ENCODE assay signal across 18 cellular contexts in genomic region chr15:34679326-34679725, GRCh38.
DNase-seq lines count a peak whose midpoint lies in the region; TF ChIP-seq lines count a peak whose summit lies in the region.
"Had no signal": no experiment of that assay in that cellular context is flagged by ENCODE, and none has a peak within 500 bp of the region (broad histone marks: within the 10 kb centered on the region; RNA-seq: fewer than 3 reads in every experiment).

No MANE protein-coding gene starts in this region.

- H3K36me3 ChIP-seq in A673 (ENCODE audit: insufficient read depth, low read length, poor library complexity, severe bottlenecking): no peaks in the 10 kb centered on the region

- TF ChIP-seq CTCF in RWPE1 (conservative IDR thresholded peaks at IDR 0.05; ENCODE audit: low read depth) (no peak), A673 (conservative IDR thresholded peaks at IDR 0.05; ENCODE audit: low read depth, low read length) (no peak)

- H3K9me3 ChIP-seq in A673 (ENCODE audit: low read depth, low read length, poor library complexity, severe bottlenecking): no peaks in the 10 kb centered on the region

- intact Hi-C loops in A673 (cut with micrococcal nuclease; ENCODE audit: unreplicated experiment): no loop called here

- peaks cover 33% of the 10 kb centered on the region for H3K27me3 ChIP-seq in A673 (replicated peaks; ENCODE audit: insufficient read depth, low read depth, low read length, poor library complexity)

- POLR2A ChIA-PET in RWPE1 (lab: Yijun Ruan, JAX; ENCODE audit: low non-redundant PET) (no interaction called here), A673 (lab: Charles Lee; ENCODE audit: low non-redundant PET) (no interaction called here)

- no TSS peak for BruUV-seq in A673 (replicated peaks; lab: Mats Ljungman, UMichigan)

- DNase-seq in GM03348 (ENCODE audit: low spot score): peak; percentile 19
- DNase-seq in SK-N-DZ (ENCODE audit: low spot score): peak; percentile 57
- DNase-seq in fibroblast of gingiva (ENCODE audit: low read depth): peak; percentile 32
- peak; percentile 74 for DNase-seq in iris pigment epithelial cell (ENCODE audit: low read depth)
- no peak for DNase-seq in caudate nucleus (lab: John Stamatoyannopoulos, UW)
- DNase-seq in RWPE1 (ENCODE audit: low spot score): no peak
- no peak for DNase-seq in A673 (ENCODE audit: low spot score)
- DNase-seq: 8988T, EL, GDM1, KBM-7, MM.1S, NCI-H2029, NCI-H2227 treated with DMSO at 0.1 percent for 48 hours, NCI-H526 treated with DMSO at 0.1 percent for 48 hours, RPMI8226, SHP77 treated with DMSO at 0.1 percent for 48 hours had no signal

- no peaks in the 10 kb centered on the region for H3K4me1 ChIP-seq in A673 (ENCODE audit: insufficient read depth, low read length, poor library complexity, severe bottlenecking)

- H3K4me3 ChIP-seq in A673 (ENCODE audit: low read depth, low read length, poor library complexity, severe bottlenecking): no peak overlapping the region
- H3K4me3 ChIP-seq: SK-N-MC had no signal

- CTCF ChIA-PET in RWPE1 (lab: Yijun Ruan, JAX): no interaction called here
- CTCF ChIA-PET in A673 (lab: Charles Lee): no interaction called here

- H3K27ac ChIP-seq in caudate nucleus (ENCODE audit: low read depth, low read length) (no peak overlapping the region), RWPE1 (no peak overlapping the region), A673 (ENCODE audit: low read depth, low read length, poor library complexity, severe bottlenecking) (no peak overlapping the region)
- H3K27ac ChIP-seq: SK-N-MC had no signal

Comparison
In these comparisons a context has a peak if more than half of its experiments do, and no peak if none do; other contexts are left out.
1. DNase-seq: peak in GM03348 (single experiment), SK-N-DZ (single experiment), fibroblast of gingiva (single experiment) and iris pigment epithelial cell (single experiment); none in caudate nucleus (0 of 61), RWPE1 (single experiment) and A673 (single experiment).